ENCODE assay signal across 16 cellular contexts in genomic region chr3:102136183-102136582, GRCh38.
"Had no signal": no experiment of that assay in that cellular context is flagged by ENCODE, and none has a peak within 500 bp of the region (broad histone marks: within the 10 kb centered on the region; RNA-seq: fewer than 3 reads in every experiment).

No MANE protein-coding gene starts in this region.

- H3K27ac ChIP-seq: foreskin keratinocyte, parathyroid adenoma, stomach, thoracic aorta had no signal

- H3K27me3 ChIP-seq: foreskin keratinocyte, stomach had no signal

- H3K36me3 Mint-ChIP-seq: activated CD8-positive, alpha-beta memory T cell treated with anti-CD3 and anti-CD28 coated beads, Interleukin-2, amount 10 ng/mL, durations not matched to agents 7 days and 5 days; activated naive CD8-positive, alpha-beta T cell treated with anti-CD3 and anti-CD28 coated beads, Interleukin-2, amount 10 ng/mL, durations not matched to agents 7 days and 5 days had no signal

- H3K36me3 ChIP-seq: stomach, thoracic aorta had no signal

- H3K9me3 ChIP-seq: stomach, thoracic aorta had no signal

- H3K9ac ChIP-seq: parathyroid adenoma had no signal

- H3K27me3 Mint-ChIP-seq: activated naive CD8-positive, alpha-beta T cell treated with anti-CD3 and anti-CD28 coated beads, Interleukin-2, amount 10 ng/mL, durations not matched to agents 7 days and 5 days had no signal

- ATAC-seq: activated CD4-positive, CD25-positive, alpha-beta regulatory T cell treated with anti-CD3 and anti-CD28 coated beads, Interleukin-2, amount 50 U/mL, for 24 hours; activated CD8-positive, alpha-beta memory T cell treated with anti-CD3 and anti-CD28 coated beads, Interleukin-2, amount 10 ng/mL, durations not matched to agents 7 days and 5 days; foreskin keratinocyte had no signal

- H3K4me1 ChIP-seq: foreskin keratinocyte, parathyroid adenoma had no signal

- H3K4me3 ChIP-seq: stomach, thoracic aorta had no signal

- H3K27ac Mint-ChIP-seq: activated CD8-positive, alpha-beta memory T cell treated with anti-CD3 and anti-CD28 coated beads, Interleukin-2, amount 10 ng/mL, durations not matched to agents 7 days and 5 days; activated naive CD8-positive, alpha-beta T cell treated with anti-CD3 and anti-CD28 coated beads, Interleukin-2, amount 10 ng/mL, durations not matched to agents 7 days and 5 days had no signal

- H3K79me2 ChIP-seq: parathyroid adenoma had no signal

- H2AFZ ChIP-seq: parathyroid adenoma had no signal

- H3K4me3 Mint-ChIP-seq: activated CD8-positive, alpha-beta memory T cell treated with anti-CD3 and anti-CD28 coated beads, Interleukin-2, amount 10 ng/mL, durations not matched to agents 7 days and 5 days; activated naive CD8-positive, alpha-beta T cell treated with anti-CD3 and anti-CD28 coated beads, Interleukin-2, amount 10 ng/mL, durations not matched to agents 7 days and 5 days had no signal

- DNase-seq: activated CD4-positive, alpha-beta T cell treated with anti-CD3 and anti-CD28 coated beads, Interleukin-2, amount 50 U/mL, for 4 hours; activated CD8-positive, alpha-beta memory T cell treated with anti-CD3 and anti-CD28 coated beads, Interleukin-2, amount 10 ng/mL, durations not matched to agents 7 days and 5 days; activated naive CD8-positive, alpha-beta T cell treated with anti-CD3 and anti-CD28 coated beads, Interleukin-2, amount 10 ng/mL, durations not matched to agents 7 days and 5 days; activated T-cell treated with anti-CD3 and anti-CD28 coated beads, Interleukin-2, amount 50 U/mL, for 48 hours; anterior cingulate cortex; foreskin keratinocyte; head of caudate nucleus; islet precursor cell; retina; stimulated activated CD4-positive, alpha-beta T cell treated with anti-CD3 and anti-CD28 coated beads, Interleukin-15, amount 100 ng/mL, for 24 hours; stimulated activated CD4-positive, alpha-beta T cell treated with anti-CD3 and anti-CD28 coated beads, Interleukin-4, amount 100 ng/mL, for 24 hours; stomach; T-helper 2 cell had no signal
